In genomic region chr17:63106050-63106449, GRCh38 we compare ENCODE assay signal across 37 cellular contexts.
"Had no signal": no experiment of that assay in that cellular context is flagged by ENCODE, and none has a peak within 500 bp of the region (broad histone marks: within the 10 kb centered on the region; RNA-seq: fewer than 3 reads in every experiment).

No MANE protein-coding gene starts in this region.

- H3K4me3 Mint-ChIP-seq: activated B cell treated with CpG ODN at 0.5 μM for 24 hours; activated CD4-positive, alpha-beta memory T cell treated with anti-CD3 and anti-CD28 coated beads for 36 hours; activated CD4-positive, alpha-beta T cell treated with anti-CD3 and anti-CD28 coated beads, Interleukin-2, amount 10 ng/mL, durations not matched to agents 24 days and 14 days; activated CD8-positive, alpha-beta T cell treated with anti-CD3 and anti-CD28 coated beads for 36 hours; activated naive CD4-positive, alpha-beta T cell treated with anti-CD3 and anti-CD28 coated beads for 36 hours; activated naive CD8-positive, alpha-beta T cell treated with anti-CD3 and anti-CD28 coated beads for 36 hours; activated T-cell treated with anti-CD3 and anti-CD28 coated beads, Interleukin-2, amount 50 U/mL, for 4 hours; activated T-cell treated with anti-CD3 and anti-CD28 coated beads, Interleukin-2, amount 50 U/mL, for 72 hours; activated T-helper 1 cell treated with anti-CD3 and anti-CD28 coated beads, Interleukin-12 subunit alpha, Interleukin-12 subunit beta, Interleukin-2, Interleukin-4 antibody, amounts not matched to agents 30 ng/mL and 10 ng/mL and 1 ng/mL, durations not matched to agents 14 hours and 24 hours and 36 hours; activated T-helper 17 cell treated with anti-CD3 and anti-CD28 coated beads, Interleukin-2, amount 50 U/mL, for 72 hours; central memory CD8-positive, alpha-beta T cell; T-helper 1 cell treated with Interleukin-12 subunit alpha and Interleukin-12 subunit beta and Interleukin-4 antibody, amounts not matched to agents 30 μg/mL and 1 μg/mL, for 36 hours; T-helper 2 cell treated with Interferon-gamma antibody and Interleukin-4, amounts not matched to agents 5 μg/mL and 100 μg/mL, for 36 hours had no signal

- H3K36me3 ChIP-seq: adrenal gland, brain microvascular endothelial cell, breast epithelium had no signal

- H3K4me1 ChIP-seq: body of pancreas, breast epithelium had no signal

- H3K27ac ChIP-seq: adrenal gland, body of pancreas, brain microvascular endothelial cell, breast epithelium, VCaP had no signal

- H3K4me3 ChIP-seq: adrenal gland, body of pancreas, breast epithelium had no signal

- H3K9me3 ChIP-seq: adrenal gland, body of pancreas, breast epithelium had no signal

- H3K27me3 ChIP-seq: adrenal gland, body of pancreas, brain microvascular endothelial cell, breast epithelium had no signal

- H3K9me3 Mint-ChIP-seq: activated B cell treated with CpG ODN at 0.5 μM for 24 hours; activated CD4-positive, alpha-beta memory T cell treated with anti-CD3 and anti-CD28 coated beads for 36 hours; activated CD4-positive, alpha-beta T cell treated with anti-CD3 and anti-CD28 coated beads, Interleukin-2, amount 10 ng/mL, durations not matched to agents 24 days and 14 days; activated CD8-positive, alpha-beta T cell treated with anti-CD3 and anti-CD28 coated beads for 36 hours; activated naive CD4-positive, alpha-beta T cell treated with anti-CD3 and anti-CD28 coated beads for 36 hours; activated naive CD4-positive, alpha-beta T cell treated with anti-CD3 and anti-CD28 coated beads, Interleukin-2, amount 50 U/mL, for 72 hours; activated naive CD8-positive, alpha-beta T cell treated with anti-CD3 and anti-CD28 coated beads for 36 hours; activated T-cell treated with anti-CD3 and anti-CD28 coated beads, Interleukin-2, amount 50 U/mL, for 4 hours; activated T-cell treated with anti-CD3 and anti-CD28 coated beads, Interleukin-2, amount 50 U/mL, for 72 hours; activated T-helper 1 cell treated with anti-CD3 and anti-CD28 coated beads, Interleukin-12 subunit alpha, Interleukin-12 subunit beta, Interleukin-2, Interleukin-4 antibody, amounts not matched to agents 30 ng/mL and 10 ng/mL and 1 ng/mL, durations not matched to agents 14 hours and 24 hours and 36 hours; activated T-helper 17 cell treated with anti-CD3 and anti-CD28 coated beads, Interleukin-2, amount 50 U/mL, for 72 hours; central memory CD8-positive, alpha-beta T cell; T-helper 1 cell treated with Interleukin-12 subunit alpha and Interleukin-12 subunit beta and Interleukin-4 antibody, amounts not matched to agents 30 μg/mL and 1 μg/mL, for 36 hours; T-helper 2 cell treated with Interferon-gamma antibody and Interleukin-4, amounts not matched to agents 5 μg/mL and 100 μg/mL, for 36 hours had no signal

- H3K4me1 Mint-ChIP-seq: activated B cell treated with CpG ODN at 0.5 μM for 24 hours; activated CD4-positive, alpha-beta T cell treated with anti-CD3 and anti-CD28 coated beads, Interleukin-2, amount 10 ng/mL, durations not matched to agents 24 days and 14 days; activated naive CD8-positive, alpha-beta T cell treated with anti-CD3 and anti-CD28 coated beads for 36 hours; activated T-helper 17 cell treated with anti-CD3 and anti-CD28 coated beads, Interleukin-2, amount 50 U/mL, for 72 hours; central memory CD8-positive, alpha-beta T cell had no signal

- DNase-seq: activated B cell treated with CpG ODN at 0.5 μM for 24 hours; activated CD4-positive, alpha-beta memory T cell treated with anti-CD3 and anti-CD28 coated beads for 36 hours; activated CD4-positive, alpha-beta T cell treated with anti-CD3 and anti-CD28 coated beads for 4 hours; activated CD4-positive, alpha-beta T cell treated with anti-CD3 and anti-CD28 coated beads, Interleukin-2, amount 10 ng/mL, durations not matched to agents 24 days and 14 days; activated CD4-positive, alpha-beta T cell treated with anti-CD3 and anti-CD28 coated beads, Interleukin-2, amount 50 U/mL, for 1 hour; activated CD4-positive, alpha-beta T cell treated with anti-CD3 and anti-CD28 coated beads, Interleukin-2, amount 50 U/mL, for 4 hours; activated CD4-positive, CD25-positive, alpha-beta regulatory T cell treated with anti-CD3 and anti-CD28 coated beads, Interleukin-2, amount 50 U/mL, for 72 hours; activated CD8-positive, alpha-beta memory T cell treated with anti-CD3 and anti-CD28 coated beads, Interleukin-2, amount 50 U/mL, for 4 hours; activated CD8-positive, alpha-beta T cell treated with anti-CD3 and anti-CD28 coated beads for 36 hours; activated effector memory CD4-positive, alpha-beta T cell treated with anti-CD3 and anti-CD28 coated beads, Interleukin-2, amount 50 U/mL, for 16 hours; activated gamma-delta T cell treated with Interleukin-2 at 50 U/mL for 16 hours; activated naive CD4-positive, alpha-beta T cell; activated naive CD4-positive, alpha-beta T cell treated with anti-CD3 and anti-CD28 coated beads for 36 hours; activated naive CD4-positive, alpha-beta T cell treated with anti-CD3 and anti-CD28 coated beads, Interleukin-2, amount 50 U/mL, for 16 hours; activated naive CD8-positive, alpha-beta T cell treated with anti-CD3 and anti-CD28 coated beads for 36 hours; activated T-cell treated with anti-CD3 and anti-CD28 coated beads for 4 hours; activated T-cell treated with anti-CD3 and anti-CD28 coated beads, Interleukin-2, amount 50 U/mL, for 1 hour; activated T-cell treated with anti-CD3 and anti-CD28 coated beads, Interleukin-2, amount 50 U/mL, for 4 hours; activated T-cell treated with anti-CD3 and anti-CD28 coated beads, Interleukin-2, amount 50 U/mL, for 72 hours; adrenal gland; amniotic stem cell; aorta; body of pancreas; brain microvascular endothelial cell; caudate nucleus; cerebellar nuclear complex; T-helper 1 cell; T-helper 2 cell; T-helper 9 cell had no signal

- H3K27ac Mint-ChIP-seq: activated B cell treated with CpG ODN at 0.5 μM for 24 hours; activated CD4-positive, alpha-beta memory T cell treated with anti-CD3 and anti-CD28 coated beads for 36 hours; activated CD4-positive, alpha-beta T cell treated with anti-CD3 and anti-CD28 coated beads, Interleukin-2, amount 10 ng/mL, durations not matched to agents 24 days and 14 days; activated CD8-positive, alpha-beta T cell treated with anti-CD3 and anti-CD28 coated beads for 36 hours; activated naive CD4-positive, alpha-beta T cell treated with anti-CD3 and anti-CD28 coated beads for 36 hours; activated naive CD4-positive, alpha-beta T cell treated with anti-CD3 and anti-CD28 coated beads, Interleukin-2, amount 50 U/mL, for 72 hours; activated naive CD8-positive, alpha-beta T cell treated with anti-CD3 and anti-CD28 coated beads for 36 hours; activated T-cell treated with anti-CD3 and anti-CD28 coated beads, Interleukin-2, amount 50 U/mL, for 72 hours; activated T-helper 1 cell treated with anti-CD3 and anti-CD28 coated beads, Interleukin-12 subunit alpha, Interleukin-12 subunit beta, Interleukin-2, Interleukin-4 antibody, amounts not matched to agents 30 ng/mL and 10 ng/mL and 1 ng/mL, durations not matched to agents 14 hours and 24 hours and 36 hours; activated T-helper 17 cell treated with anti-CD3 and anti-CD28 coated beads, Interleukin-2, amount 50 U/mL, for 72 hours; T-helper 1 cell treated with Interleukin-12 subunit alpha and Interleukin-12 subunit beta and Interleukin-4 antibody, amounts not matched to agents 30 μg/mL and 1 μg/mL, for 36 hours; T-helper 2 cell treated with Interferon-gamma antibody and Interleukin-4, amounts not matched to agents 5 μg/mL and 100 μg/mL, for 36 hours had no signal

- ATAC-seq: activated CD8-positive, alpha-beta T cell treated with anti-CD3 and anti-CD28 coated beads for 36 hours; activated naive CD4-positive, alpha-beta T cell treated with anti-CD3 and anti-CD28 coated beads, Interleukin-2, amount 50 U/mL, for 72 hours; activated T-cell treated with anti-CD3 and anti-CD28 coated beads, Interleukin-2, amount 50 U/mL, for 4 hours; activated T-cell treated with anti-CD3 and anti-CD28 coated beads, Interleukin-2, amount 50 U/mL, for 72 hours; activated T-helper 17 cell treated with anti-CD3 and anti-CD28 coated beads, Interleukin-2, amount 50 U/mL, for 72 hours; body of pancreas had no signal

- H3K27me3 Mint-ChIP-seq: activated B cell treated with CpG ODN at 0.5 μM for 24 hours; activated CD4-positive, alpha-beta memory T cell treated with anti-CD3 and anti-CD28 coated beads for 36 hours; activated CD8-positive, alpha-beta T cell treated with anti-CD3 and anti-CD28 coated beads for 36 hours; activated naive CD8-positive, alpha-beta T cell treated with anti-CD3 and anti-CD28 coated beads for 36 hours; activated T-helper 17 cell treated with anti-CD3 and anti-CD28 coated beads, Interleukin-2, amount 50 U/mL, for 72 hours; central memory CD8-positive, alpha-beta T cell had no signal
